23 cellular contexts compared by ENCODE assay signal in the genomic region with DNA sequence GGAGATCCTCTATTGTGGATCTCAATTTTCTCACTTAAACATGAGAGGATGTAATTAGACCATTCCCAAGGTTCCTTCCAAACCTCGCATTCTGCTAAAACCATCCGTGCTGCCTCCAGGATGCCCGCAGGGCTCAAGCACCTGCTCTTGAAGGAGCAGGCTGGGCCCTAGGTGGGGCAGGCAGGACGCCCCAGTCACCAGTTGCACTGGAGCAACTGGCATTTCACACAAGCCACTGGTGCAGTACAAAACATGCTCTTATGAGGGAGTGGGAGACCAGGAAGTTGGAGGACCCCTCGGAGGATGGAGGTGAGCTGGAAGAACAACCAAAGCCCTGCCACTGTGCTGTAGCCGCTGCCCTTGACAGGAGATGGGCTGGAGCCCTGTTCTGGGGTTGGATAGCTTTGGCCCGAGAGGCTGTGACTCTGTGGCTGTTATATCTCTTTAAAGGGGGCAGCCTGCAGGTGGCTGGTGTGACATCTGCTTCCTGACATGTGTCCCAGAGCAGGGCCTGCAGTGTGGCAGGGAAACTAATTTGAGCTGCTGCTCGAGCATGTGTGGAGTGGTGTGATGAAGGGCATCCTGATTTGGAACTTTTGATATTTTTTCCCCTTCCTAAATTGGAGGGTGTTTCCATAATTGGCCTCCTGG.
A peak's percentile ranks its signal among the peaks of the same experiment; 100 is the strongest.
DNase-seq lines count a peak whose midpoint lies in the region; ATAC-seq and TF ChIP-seq lines count a peak whose summit lies in the region.
"Had no signal": no experiment of that assay in that cellular context is flagged by ENCODE, and none has a peak within 500 bp of the region (broad histone marks: within the 10 kb centered on the region; RNA-seq: fewer than 3 reads in every experiment).

No MANE protein-coding gene starts in this region.

- H3K9me3 ChIP-seq in DOHH2 (ENCODE audit: control insufficient read depth, insufficient read depth, low read length), result no peaks in the 10 kb centered on the region
- H3K9me3 ChIP-seq in OCI-LY7 (ENCODE audit: low read length), result no peaks in the 10 kb centered on the region
- no peaks in the 10 kb centered on the region for H3K9me3 ChIP-seq in HAP-1
- H3K9me3 ChIP-seq: A549 had no signal

- intact Hi-C loops in activated CD8-positive, alpha-beta T cell treated with anti-CD3 and anti-CD28 coated beads for 36 hours (cut with micrococcal nuclease), result no loop called here
- intact Hi-C loops in OCI-LY7 (cut with micrococcal nuclease; ENCODE audit: unreplicated experiment), result no loop called here

- H2AFZ ChIP-seq in OCI-LY7 (ENCODE audit: low read length), result no peak overlapping the region
- H2AFZ ChIP-seq: GM23248 had no signal

- peak overlapping the region; percentile 18; the same call in 1 of the 2 replicates for H3K4me3 ChIP-seq in DOHH2 (ENCODE audit: low read length)
- no peak overlapping the region for H3K4me3 ChIP-seq in OCI-LY7 (ENCODE audit: low read depth, low read length, poor library complexity, severe bottlenecking)
- H3K4me3 ChIP-seq in HAP-1, result no peak overlapping the region
- H3K4me3 ChIP-seq: A549, GM12878, GM23248 had no signal

- peak overlapping the region; percentile 92 for H3K27ac Mint-ChIP-seq in activated CD8-positive, alpha-beta T cell treated with anti-CD3 and anti-CD28 coated beads, Interleukin-2, amount 10 ng/mL, durations not matched to agents 7 days and 5 days
- no peak overlapping the region for H3K27ac Mint-ChIP-seq in activated CD8-positive, alpha-beta T cell treated with anti-CD3 and anti-CD28 coated beads for 36 hours
- peak overlapping the region; percentile 90 for H3K27ac Mint-ChIP-seq in stimulated activated effector memory CD8-positive, alpha-beta T cell treated with anti-CD3 and anti-CD28 coated beads, Interleukin-12 subunit alpha, Interleukin-12 subunit beta, amount 100 ng/mL, for 72 hours
- H3K27ac Mint-ChIP-seq: B cell had no signal

- peaks cover 48% of the 10 kb centered on the region for H3K36me3 Mint-ChIP-seq in activated CD8-positive, alpha-beta T cell treated with anti-CD3 and anti-CD28 coated beads, Interleukin-2, amount 10 ng/mL, durations not matched to agents 7 days and 5 days (ENCODE audit: low read depth)
- H3K36me3 Mint-ChIP-seq in activated CD8-positive, alpha-beta T cell treated with anti-CD3 and anti-CD28 coated beads for 36 hours (ENCODE audit: low read depth), result peaks cover 22% of the 10 kb centered on the region
- H3K36me3 Mint-ChIP-seq in stimulated activated effector memory CD8-positive, alpha-beta T cell treated with anti-CD3 and anti-CD28 coated beads, Interleukin-12 subunit alpha, Interleukin-12 subunit beta, amount 100 ng/mL, for 72 hours, result peaks cover 58% of the 10 kb centered on the region

- H3K9me3 Mint-ChIP-seq in activated CD8-positive, alpha-beta T cell treated with anti-CD3 and anti-CD28 coated beads, Interleukin-2, amount 10 ng/mL, durations not matched to agents 7 days and 5 days (ENCODE audit: insufficient read depth), result no peaks in the 10 kb centered on the region
- H3K9me3 Mint-ChIP-seq in activated CD8-positive, alpha-beta T cell treated with anti-CD3 and anti-CD28 coated beads for 36 hours, result no peaks in the 10 kb centered on the region
- H3K9me3 Mint-ChIP-seq in stimulated activated effector memory CD8-positive, alpha-beta T cell treated with anti-CD3 and anti-CD28 coated beads, Interleukin-12 subunit alpha, Interleukin-12 subunit beta, amount 100 ng/mL, for 72 hours, result no peaks in the 10 kb centered on the region
- H3K9me3 Mint-ChIP-seq: H9 had no signal

- no peaks in the 10 kb centered on the region for H3K79me2 ChIP-seq in DOHH2 (ENCODE audit: control insufficient read depth, low read length)
- no peaks in the 10 kb centered on the region for H3K79me2 ChIP-seq in OCI-LY7 (ENCODE audit: insufficient read depth, low read depth, low read length)

- CTCF ChIA-PET in activated CD8-positive, alpha-beta T cell treated with anti-CD3 and anti-CD28 coated beads, Interleukin-2, amount 10 ng/mL, durations not matched to agents 7 days and 5 days (lab: Charles Lee), result interaction anchor here (1.0 kb wide), 1 partner anchor 330 kb away, joined by 3 read pairs; no protein-coding TSS in a partner anchor
- CTCF ChIA-PET in activated CD8-positive, alpha-beta T cell treated with anti-CD3 and anti-CD28 coated beads for 36 hours (lab: Charles Lee), result interaction anchor here (1.1 kb wide), 1 partner anchor 331 kb away, joined by 3 read pairs; no protein-coding TSS in a partner anchor
- CTCF ChIA-PET in OCI-LY7 (lab: Charles Lee; ENCODE audit: unreplicated experiment), result no interaction called here

- H3K9me2 ChIP-seq in DOHH2 (replicated peaks; ENCODE audit: control insufficient read depth, low read length) (no peaks in the 10 kb centered on the region), OCI-LY7 (ENCODE audit: insufficient read depth, low read length) (no peaks in the 10 kb centered on the region)

- no peak for ATAC-seq in activated CD8-positive, alpha-beta T cell treated with anti-CD3 and anti-CD28 coated beads, Interleukin-2, amount 10 ng/mL, durations not matched to agents 7 days and 5 days
- no peak for ATAC-seq in activated CD8-positive, alpha-beta T cell treated with anti-CD3 and anti-CD28 coated beads for 36 hours
- ATAC-seq in stimulated activated effector memory CD8-positive, alpha-beta T cell treated with anti-CD3 and anti-CD28 coated beads, Interleukin-12 subunit alpha, Interleukin-12 subunit beta, amount 100 ng/mL, for 72 hours, result no peak
- ATAC-seq: A549, GM12878, HepG2 had no signal

- no peaks in the 10 kb centered on the region for H3K27me3 Mint-ChIP-seq in activated CD8-positive, alpha-beta T cell treated with anti-CD3 and anti-CD28 coated beads, Interleukin-2, amount 10 ng/mL, durations not matched to agents 7 days and 5 days (ENCODE audit: low read depth)
- no peaks in the 10 kb centered on the region for H3K27me3 Mint-ChIP-seq in activated CD8-positive, alpha-beta T cell treated with anti-CD3 and anti-CD28 coated beads for 36 hours
- H3K27me3 Mint-ChIP-seq: B cell; CD4-positive, CD25-positive, alpha-beta regulatory T cell had no signal

- no peak for TF ChIP-seq CTCF in activated CD8-positive, alpha-beta T cell treated with anti-CD3 and anti-CD28 coated beads for 36 hours (IDR thresholded peaks at IDR 0.05)
- TF ChIP-seq CTCF in DOHH2 (IDR thresholded peaks at IDR 0.05; ENCODE audit: low read depth, low read length, poor library complexity, severe bottlenecking) (no peak), OCI-LY7 (conservative IDR thresholded peaks at IDR 0.05; ENCODE audit: low read length) (no peak)

- peaks cover 31% of the 10 kb centered on the region for H3K4me1 Mint-ChIP-seq in activated CD8-positive, alpha-beta T cell treated with anti-CD3 and anti-CD28 coated beads, Interleukin-2, amount 10 ng/mL, durations not matched to agents 7 days and 5 days (ENCODE audit: low read depth)
- H3K4me1 Mint-ChIP-seq in activated CD8-positive, alpha-beta T cell treated with anti-CD3 and anti-CD28 coated beads for 36 hours (ENCODE audit: low read depth), result no peaks in the 10 kb centered on the region
- peaks cover 15% of the 10 kb centered on the region for H3K4me1 Mint-ChIP-seq in stimulated activated effector memory CD8-positive, alpha-beta T cell treated with anti-CD3 and anti-CD28 coated beads, Interleukin-12 subunit alpha, Interleukin-12 subunit beta, amount 100 ng/mL, for 72 hours
- H3K4me1 Mint-ChIP-seq: B cell had no signal

- H3K4me2 ChIP-seq in DOHH2 (ENCODE audit: low read length) (peak overlapping the region; percentile 50), OCI-LY7 (ENCODE audit: low read length) (no peak overlapping the region)
- H3K4me2 ChIP-seq: A549 had no signal

- no peak for DNase-seq in activated CD8-positive, alpha-beta T cell treated with anti-CD3 and anti-CD28 coated beads, Interleukin-2, amount 10 ng/mL, durations not matched to agents 7 days and 5 days
- DNase-seq in activated CD8-positive, alpha-beta T cell treated with anti-CD3 and anti-CD28 coated beads for 36 hours, result no peak
- DNase-seq in OCI-LY7 (ENCODE audit: low spot score) (peak; percentile 33), HAP-1 (ENCODE audit: low spot score in 2 of 2) (no peak), NCI-H446 treated with DMSO at 0.1 percent for 48 hours (lab: John Stamatoyannopoulos, UW) (no peak)
- DNase-seq in stimulated activated effector memory CD8-positive, alpha-beta T cell treated with anti-CD3 and anti-CD28 coated beads, Interleukin-12 subunit alpha, Interleukin-12 subunit beta, amount 100 ng/mL, for 72 hours (ENCODE audit: low spot score in 2 of 2), result no peak
- DNase-seq: CD4-positive, CD25-positive, alpha-beta regulatory T cell; COR-L47; DMS79 treated with DMSO at 0.1 percent for 48 hours; GM23248; H9; KBM-7; NCI-H1092 treated with DMSO at 0.1 percent for 48 hours; NCI-H1436 treated with DMSO at 0.1 percent for 48 hours; NCI-H2029 treated with DMSO at 0.1 percent for 48 hours; NCI-H69 had no signal

- no TSS peak for BruUV-seq in OCI-LY7 (replicated peaks; lab: Mats Ljungman, UMichigan)

- in situ Hi-C loops in HAP-1 (cut with MboI; ENCODE audit: low sequenced_read_pairs), result no loop called here

- H3F3A ChIP-seq in DOHH2 (ENCODE audit: control insufficient read depth, insufficient read depth), result no peaks in the 10 kb centered on the region

- H3K4me3 Mint-ChIP-seq in activated CD8-positive, alpha-beta T cell treated with anti-CD3 and anti-CD28 coated beads, Interleukin-2, amount 10 ng/mL, durations not matched to agents 7 days and 5 days, result no peak overlapping the region
- no peak overlapping the region for H3K4me3 Mint-ChIP-seq in activated CD8-positive, alpha-beta T cell treated with anti-CD3 and anti-CD28 coated beads for 36 hours
- H3K4me3 Mint-ChIP-seq in stimulated activated effector memory CD8-positive, alpha-beta T cell treated with anti-CD3 and anti-CD28 coated beads, Interleukin-12 subunit alpha, Interleukin-12 subunit beta, amount 100 ng/mL, for 72 hours, result no peak overlapping the region
- H3K4me3 Mint-ChIP-seq: B cell; CD4-positive, CD25-positive, alpha-beta regulatory T cell; H9 had no signal

- H3K27ac ChIP-seq in DOHH2 (ENCODE audit: low read depth, low read length), result peak overlapping the region; percentile 66
- H3K27ac ChIP-seq in OCI-LY7 (ENCODE audit: low read depth, low read length, poor library complexity, severe bottlenecking), result no peak overlapping the region
- H3K27ac ChIP-seq: A549, GM23248, HL-60, RWPE1 had no signal

- peaks cover 13% of the 10 kb centered on the region; the same call in 1 of the 2 replicates for H3K36me3 ChIP-seq in DOHH2 (ENCODE audit: control insufficient read depth, low read length)
- peaks cover 15% of the 10 kb centered on the region for H3K36me3 ChIP-seq in OCI-LY7 (ENCODE audit: insufficient read depth, low read length)
- 0 out of 2 replicates have a peak, but pooled peaks cover 3% of the 10 kb centered on the region for H3K36me3 ChIP-seq in HAP-1 (replicated peaks)

- H3K4me1 ChIP-seq in DOHH2 (ENCODE audit: control insufficient read depth, low read length), result peaks cover 32% of the 10 kb centered on the region
- H3K4me1 ChIP-seq in OCI-LY7 (ENCODE audit: insufficient read depth, low read length, poor library complexity, severe bottlenecking), result no peaks in the 10 kb centered on the region
- H3K4me1 ChIP-seq in HAP-1, result no peaks in the 10 kb centered on the region
- H3K4me1 ChIP-seq: A549 had no signal

- H4K20me1 ChIP-seq in DOHH2 (ENCODE audit: control insufficient read depth, insufficient read depth, low read depth, low read length) (no peaks in the 10 kb centered on the region), OCI-LY7 (ENCODE audit: insufficient read depth, low read length) (no peaks in the 10 kb centered on the region)

- POLR2A ChIA-PET in activated CD8-positive, alpha-beta T cell treated with anti-CD3 and anti-CD28 coated beads, Interleukin-2, amount 10 ng/mL, durations not matched to agents 7 days and 5 days (lab: Charles Lee), result no interaction called here
- POLR2A ChIA-PET in activated CD8-positive, alpha-beta T cell treated with anti-CD3 and anti-CD28 coated beads for 36 hours (lab: Charles Lee), result no interaction called here
- POLR2A ChIA-PET in OCI-LY7 (lab: Charles Lee), result no interaction called here

- H3K27me3 ChIP-seq in DOHH2 (ENCODE audit: control insufficient read depth, low read length) (no peaks in the 10 kb centered on the region), HAP-1 (ENCODE audit: low read depth) (no peaks in the 10 kb centered on the region)
